8 cellular contexts compared by ENCODE assay signal in genomic region chr19:54115071-54116063, GRCh38. TPM values are rescaled to one million over a fixed set of nuclear protein-coding genes. Genes with fewer than 3 reads are reported as not detected.
DNase-seq lines count a peak whose midpoint lies in the region; ATAC-seq and TF ChIP-seq lines count a peak whose summit lies in the region.

Gene PRPF31 (plus strand): TSS chr19:54115754. CDS start chr19:54118279, 2,525 bp downstream.
Gene TFPT (minus strand): TSS chr19:54115657. CDS start chr19:54115269, 388 bp downstream.

- no peaks in the 10 kb centered on the region for H3K9me3 ChIP-seq in upper lobe of right lung

- TF ChIP-seq CTCF in GM13976 (IDR thresholded peaks at IDR 0.05; ENCODE audit: borderline replicate concordance, control extremely low read depth, extremely low read depth, insufficient read depth, missing control alignments) (no peak), upper lobe of right lung (IDR thresholded peaks at IDR 0.05) (no peak)

- peaks cover 37% of the 10 kb centered on the region for H3K36me3 ChIP-seq in upper lobe of right lung

- intact Hi-C loops in T-helper 1 cell treated with Interleukin-12 subunit alpha and Interleukin-12 subunit beta and Interleukin-4 antibody, amounts not matched to agents 30 ng/mL and 1 ng/mL, for 36 hours (cut with micrococcal nuclease), result loop anchor here (1.0 to 10.0 kb wide), 14 partner anchors 13 to 1490 kb away; partner anchors contain the start of genes CNOT3, LENG1, NDUFA3 and RPS9
- intact Hi-C loops in left cardiac atrium (cut with DNase I) (no loop called here), posterior vena cava (cut with DNase I) (no loop called here), upper lobe of right lung (cut with DNase I) (no loop called here)

- peak within 1 kb of the TSS; percentile 90 for H3K27ac ChIP-seq in upper lobe of right lung

- H3K4me1 ChIP-seq in upper lobe of right lung, result peaks cover 22% of the 10 kb centered on the region

- in situ Hi-C loops in GM13976 (cut with MboI; ENCODE audit: low sequenced_read_pairs, unreplicated experiment), result no loop called here

- H3K27me3 ChIP-seq in upper lobe of right lung, result no peaks in the 10 kb centered on the region

- peak; percentile 70 for ATAC-seq in HG02870 (IDR thresholded peaks at IDR 0.05; ENCODE audit: unreplicated experiment)
- peak; percentile 95 to 97 for ATAC-seq in left cardiac atrium
- ATAC-seq in upper lobe of right lung, result peak; percentile 95

- H3K4me3 ChIP-seq in upper lobe of right lung, result peak within 1 kb of the TSS; percentile 97

- peak; percentile 97 for DNase-seq in GM13976 (ENCODE audit: low spot score)
- DNase-seq in NCI-H146 treated with DMSO at 0.1 percent for 48 hours (lab: John Stamatoyannopoulos, UW; ENCODE audit: unreplicated experiment), result peak; percentile 96
- DNase-seq in amniotic epithelial cell (ENCODE audit: low read depth), result peak; percentile 98
- DNase-seq in left cardiac atrium, result peak; percentile 98
- peak; percentile 99 for DNase-seq in posterior vena cava (ENCODE audit: low spot score)
- DNase-seq in upper lobe of right lung, result peak; percentile 97

RNA-seq across cellular contexts. Expression of gene PRPF31, which starts in this region (rescaled TPM):
- total RNA-seq in T-helper 1 cell treated with Interleukin-12 subunit alpha and Interleukin-12 subunit beta and Interleukin-4 antibody, amounts not matched to agents 30 ng/mL and 1 ng/mL, for 36 hours, result 71.4 and 76.7 TPM in 2 replicates
- 10 to 100 TPM; 39.3 to 43.2 TPM for total RNA-seq in left cardiac atrium
- total RNA-seq in posterior vena cava, result 10 to 100 TPM; 33.6 to 37.6 TPM
- 44.9 TPM for total RNA-seq in upper lobe of right lung

RNA-seq across cellular contexts. Expression of gene TFPT, which starts in this region (rescaled TPM):
- total RNA-seq in T-helper 1 cell treated with Interleukin-12 subunit alpha and Interleukin-12 subunit beta and Interleukin-4 antibody, amounts not matched to agents 30 ng/mL and 1 ng/mL, for 36 hours, result 39.3 and 48.5 TPM in 2 replicates
- total RNA-seq in left cardiac atrium (10 to 100 TPM; 14.0 to 16.8 TPM), posterior vena cava (10 to 100 TPM; 13.3 to 14.8 TPM), upper lobe of right lung (19.5 TPM)

Comparison
In these comparisons a context has a peak if more than half of its experiments do, and no peak if none do; other contexts are left out.
1. Peak in every context shown above with its lines: DNase-seq, ATAC-seq, H3K4me3 ChIP-seq and H3K27ac ChIP-seq.